Comparison of ENCODE assay signal across 8 cellular contexts in genomic region chr7:26500749-26501352, GRCh38.
A peak's percentile ranks its signal among the peaks of the same experiment; 100 is the strongest.
DNase-seq lines count a peak whose midpoint lies in the region; ATAC-seq and TF ChIP-seq lines count a peak whose summit lies in the region.

No MANE protein-coding gene starts in this region.

- DNase-seq in AG09319 (ENCODE audit: extremely low read depth, low read depth) (no peak), GM13976 (ENCODE audit: low spot score) (peak; percentile 65), NCI-H524 (lab: John Stamatoyannopoulos, UW) (peak; percentile 50 to 53), cardiac fibroblast (ENCODE audit: low read depth in 2 of 2) (peak; percentile 9 to 19), suprapubic skin (ENCODE audit: low spot score in 2 of 2) (no peak), right cardiac atrium (no peak)

- H3K27me3 ChIP-seq in parathyroid adenoma (ENCODE audit: control insufficient read depth, insufficient read depth, low read length) (no peaks in the 10 kb centered on the region), suprapubic skin (peaks cover 3% of the 10 kb centered on the region), right cardiac atrium (ENCODE audit: control insufficient read depth, insufficient read depth) (no peaks in the 10 kb centered on the region)

- TF ChIP-seq POLR2A in suprapubic skin (IDR thresholded peaks at IDR 0.05), result no peak

- no peak for ATAC-seq in GM18498 (IDR thresholded peaks at IDR 0.05; ENCODE audit: unreplicated experiment)
- ATAC-seq in right cardiac atrium, result no peak

- H3K4me3 ChIP-seq in cardiac fibroblast (replicated peaks in 1 of 2; ENCODE audit: low read depth in 2 of 2, low read length in 2 of 2), result no peak overlapping the region
- H3K4me3 ChIP-seq in parathyroid adenoma (ENCODE audit: low read depth, low read length), result no peak overlapping the region
- H3K4me3 ChIP-seq in suprapubic skin, result no peak overlapping the region
- no peak overlapping the region for H3K4me3 ChIP-seq in right cardiac atrium (ENCODE audit: low read length)

- H3K27ac ChIP-seq in parathyroid adenoma (no peak overlapping the region), suprapubic skin (no peak overlapping the region), right cardiac atrium (ENCODE audit: low read length) (no peak overlapping the region)

- H2AFZ ChIP-seq in parathyroid adenoma, result no peak overlapping the region

- in situ Hi-C loops in GM13976 (cut with MboI; ENCODE audit: low sequenced_read_pairs, unreplicated experiment), result loop anchor here (5.0 to 25.0 kb wide), 4 partner anchors 124 to 661 kb away; partner anchors contain the start of genes HOXA10, HOXA3, HOXA7 and HOXA9

- no peak for TF ChIP-seq EP300 in suprapubic skin (IDR thresholded peaks at IDR 0.05)

- peak; percentile 34 for TF ChIP-seq CTCF in AG09319 (IDR thresholded peaks at IDR 0.05; ENCODE audit: low read depth, low read length)
- TF ChIP-seq CTCF in GM13976 (IDR thresholded peaks at IDR 0.05; ENCODE audit: borderline replicate concordance, control extremely low read depth, extremely low read depth, insufficient read depth, missing control alignments), result peak; percentile 46
- TF ChIP-seq CTCF in cardiac fibroblast (IDR thresholded peaks at IDR 0.05; ENCODE audit: low read depth, low read length), result no peak
- TF ChIP-seq CTCF in parathyroid adenoma (IDR thresholded peaks at IDR 0.05), result peak; percentile 62
- peak in 1 of 2 donors; percentile 30 for TF ChIP-seq CTCF in suprapubic skin (IDR thresholded peaks at IDR 0.05)

- H3K36me3 ChIP-seq in parathyroid adenoma (ENCODE audit: control insufficient read depth, insufficient read depth, low read length) (no peaks in the 10 kb centered on the region), suprapubic skin (no peaks in the 10 kb centered on the region)

- H3K79me2 ChIP-seq in parathyroid adenoma, result no peaks in the 10 kb centered on the region

- intact Hi-C loops in right cardiac atrium (cut with DNase I), result loop anchor here in 1 of 4 donors (5.0 kb wide), 1 partner anchor 124 kb away; no protein-coding TSS in a partner anchor

- H3K9ac ChIP-seq in parathyroid adenoma, result no peak overlapping the region

- H3K9me3 ChIP-seq in parathyroid adenoma (ENCODE audit: control insufficient read depth, low read length) (no peaks in the 10 kb centered on the region), suprapubic skin (no peaks in the 10 kb centered on the region), right cardiac atrium (ENCODE audit: control insufficient read depth, low read length) (no peaks in the 10 kb centered on the region)

- no peaks in the 10 kb centered on the region for H3K4me1 ChIP-seq in parathyroid adenoma
- no peaks in the 10 kb centered on the region for H3K4me1 ChIP-seq in suprapubic skin
- no peaks in the 10 kb centered on the region for H3K4me1 ChIP-seq in right cardiac atrium (ENCODE audit: control insufficient read depth, insufficient read depth, low read length)

- no peak overlapping the region for H3K4me2 ChIP-seq in parathyroid adenoma (ENCODE audit: low read length)

- 67% methylated on average over 6 of the region's 6 CpGs for WGBS in suprapubic skin
- WGBS in right cardiac atrium, result 63% methylated on average over 6 of the region's 6 CpGs

Comparison
In these comparisons a context has a peak if more than half of its experiments do, and no peak if none do; other contexts are left out.
1. DNase-seq: peak in GM13976 (single experiment), NCI-H524 (2 of 2) and cardiac fibroblast (2 of 2); none in AG09319 (single experiment), suprapubic skin (0 of 2) and right cardiac atrium (0 of 3).